15 cellular contexts compared by ENCODE assay signal in the genomic region with DNA sequence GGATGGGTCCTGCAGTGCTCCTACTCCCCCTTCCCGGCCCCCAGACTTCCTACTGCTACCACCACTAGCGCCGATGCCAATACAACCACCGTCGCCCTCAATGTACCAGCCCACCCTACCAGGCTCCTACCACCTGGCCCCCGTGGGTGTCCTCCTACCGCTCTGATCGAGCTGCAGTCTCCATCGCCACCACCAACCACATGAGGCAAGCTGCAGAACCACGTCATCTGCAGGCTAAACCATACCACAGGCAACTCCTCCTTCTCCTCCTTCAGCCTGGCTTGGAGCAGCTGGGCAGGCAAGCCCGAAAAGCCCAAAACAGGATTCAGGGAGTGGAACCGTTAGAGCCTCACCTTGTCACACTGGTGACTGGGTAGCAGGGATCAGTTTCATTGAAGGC. TPM values are rescaled to one million over a fixed set of nuclear protein-coding genes. Genes with fewer than 3 reads are reported as not detected.
"Had no signal": no experiment of that assay in that cellular context is flagged by ENCODE, and none has a peak within 500 bp of the region (broad histone marks: within the 10 kb centered on the region; RNA-seq: fewer than 3 reads in every experiment).

No MANE protein-coding gene starts in this region.

RNA-seq across cellular contexts. Expression of gene SPATA31C1, which starts 19.6 kb away (rescaled TPM):
- total RNA-seq: activated B cell treated with CpG ODN at 0.5 μM for 24 hours; activated CD4-positive, alpha-beta memory T cell treated with anti-CD3 and anti-CD28 coated beads for 36 hours; activated CD4-positive, alpha-beta memory T cell treated with anti-CD3 and anti-CD28 coated beads, Interleukin-2, amount 10 ng/mL, durations not matched to agents 7 days and 5 days; activated CD4-positive, alpha-beta T cell treated with anti-CD3 and anti-CD28 coated beads for 36 hours; activated CD4-positive, alpha-beta T cell treated with anti-CD3 and anti-CD28 coated beads, Interleukin-2, amount 10 ng/mL, durations not matched to agents 24 days and 14 days; activated CD4-positive, alpha-beta T cell treated with anti-CD3 and anti-CD28 coated beads, Interleukin-2, amount 10 ng/mL, durations not matched to agents 7 days and 5 days; activated CD8-positive, alpha-beta memory T cell treated with anti-CD3 and anti-CD28 coated beads for 36 hours; activated CD8-positive, alpha-beta memory T cell treated with anti-CD3 and anti-CD28 coated beads, Interleukin-2, amount 10 ng/mL, durations not matched to agents 7 days and 5 days; activated CD8-positive, alpha-beta T cell treated with anti-CD3 and anti-CD28 coated beads for 36 hours; activated CD8-positive, alpha-beta T cell treated with anti-CD3 and anti-CD28 coated beads, Interleukin-2, amount 10 ng/mL, durations not matched to agents 7 days and 5 days; T-cell; T-helper 1 cell treated with Interleukin-12 subunit alpha and Interleukin-12 subunit beta and Interleukin-4 antibody, amounts not matched to agents 30 ng/mL and 1 ng/mL, for 36 hours; T-helper 17 cell; T-helper 2 cell treated with Interferon-gamma antibody and Interleukin-4, amounts not matched to agents 100 ng/mL and 5 ng/mL, for 36 hours; WTC11 had no signal

RNA-seq across cellular contexts. Expression of gene SPATA31E1, which starts 54.7 kb away (rescaled TPM):
- total RNA-seq: activated B cell treated with CpG ODN at 0.5 μM for 24 hours; activated CD4-positive, alpha-beta memory T cell treated with anti-CD3 and anti-CD28 coated beads for 36 hours; activated CD4-positive, alpha-beta memory T cell treated with anti-CD3 and anti-CD28 coated beads, Interleukin-2, amount 10 ng/mL, durations not matched to agents 7 days and 5 days; activated CD4-positive, alpha-beta T cell treated with anti-CD3 and anti-CD28 coated beads for 36 hours; activated CD4-positive, alpha-beta T cell treated with anti-CD3 and anti-CD28 coated beads, Interleukin-2, amount 10 ng/mL, durations not matched to agents 24 days and 14 days; activated CD4-positive, alpha-beta T cell treated with anti-CD3 and anti-CD28 coated beads, Interleukin-2, amount 10 ng/mL, durations not matched to agents 7 days and 5 days; activated CD8-positive, alpha-beta memory T cell treated with anti-CD3 and anti-CD28 coated beads for 36 hours; activated CD8-positive, alpha-beta memory T cell treated with anti-CD3 and anti-CD28 coated beads, Interleukin-2, amount 10 ng/mL, durations not matched to agents 7 days and 5 days; activated CD8-positive, alpha-beta T cell treated with anti-CD3 and anti-CD28 coated beads for 36 hours; activated CD8-positive, alpha-beta T cell treated with anti-CD3 and anti-CD28 coated beads, Interleukin-2, amount 10 ng/mL, durations not matched to agents 7 days and 5 days; T-cell; T-helper 1 cell treated with Interleukin-12 subunit alpha and Interleukin-12 subunit beta and Interleukin-4 antibody, amounts not matched to agents 30 ng/mL and 1 ng/mL, for 36 hours; T-helper 17 cell; T-helper 2 cell treated with Interferon-gamma antibody and Interleukin-4, amounts not matched to agents 100 ng/mL and 5 ng/mL, for 36 hours had no signal
